ENCODE assay signal across 1 cellular context in the genomic region with DNA sequence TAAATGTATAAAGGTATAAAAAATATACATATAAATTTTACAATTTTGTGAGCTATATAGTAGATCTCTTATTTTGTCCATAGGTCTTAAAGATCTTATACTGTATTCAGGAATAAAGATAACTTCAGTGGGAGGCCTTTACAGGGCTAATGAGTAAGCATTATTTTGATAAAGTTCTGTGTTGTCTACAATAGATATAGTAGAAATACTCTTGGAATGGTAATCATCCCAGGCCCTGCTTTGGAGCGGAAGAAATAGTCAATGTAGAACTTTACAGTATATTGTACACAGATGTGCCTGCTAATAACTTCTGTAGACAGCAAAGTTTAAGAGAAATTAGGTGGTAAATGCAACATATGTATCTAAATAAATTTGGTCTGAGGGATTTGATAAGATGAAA.
TF ChIP-seq lines count a peak whose summit lies in the region.

No MANE protein-coding gene starts in this region.

TF ChIP-seq in K562, 482 proteins besides CTCF, POLR2A, EP300 and RAD21:
- TF ChIP-seq, protein P1, sequence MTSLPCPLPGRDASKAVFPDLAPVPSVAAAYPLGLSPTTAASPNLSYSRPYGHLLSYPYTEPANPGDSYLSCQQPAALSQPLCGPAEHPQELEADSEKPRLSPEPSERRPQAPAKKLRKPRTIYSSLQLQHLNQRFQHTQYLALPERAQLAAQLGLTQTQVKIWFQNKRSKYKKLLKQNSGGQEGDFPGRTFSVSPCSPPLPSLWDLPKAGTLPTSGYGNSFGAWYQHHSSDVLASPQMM (CRISPR knock-in tag; IDR thresholded peaks at IDR 0.05), result no peak
- TF ChIP-seq NFE2 (IDR thresholded peaks at IDR 0.05; ENCODE audit: low read depth) (peak; percentile 49), MAFG (tag; conservative IDR thresholded peaks at IDR 0.05) (peak; percentile 43; the same call in 1 of the 2 replicates), C11orf30 (IDR thresholded peaks at IDR 0.05; ENCODE audit: low read depth) (peak; percentile 49), LEF1 (IDR thresholded peaks at IDR 0.05) (no peak), CCAR2 (IDR thresholded peaks at IDR 0.05; ENCODE audit: low read depth, low read length) (no peak), EWSR1 (IDR thresholded peaks at IDR 0.05; ENCODE audit: borderline replicate concordance, low read depth, partially characterized antibody) (no peak), JUN (IDR thresholded peaks at IDR 0.05; ENCODE audit: borderline replicate concordance, low read depth, low read length) (no peak), JUN (CRISPR knock-in tag; IDR thresholded peaks at IDR 0.05; ENCODE audit: borderline replicate concordance) (no peak), TCF3 (CRISPR knock-in tag; IDR thresholded peaks at IDR 0.05) (no peak), ZBTB40 (IDR thresholded peaks at IDR 0.05) (peak; percentile 74), ZBTB40 (CRISPR knock-in tag; IDR thresholded peaks at IDR 0.05) (no peak)
- TF ChIP-seq, protein P2, sequence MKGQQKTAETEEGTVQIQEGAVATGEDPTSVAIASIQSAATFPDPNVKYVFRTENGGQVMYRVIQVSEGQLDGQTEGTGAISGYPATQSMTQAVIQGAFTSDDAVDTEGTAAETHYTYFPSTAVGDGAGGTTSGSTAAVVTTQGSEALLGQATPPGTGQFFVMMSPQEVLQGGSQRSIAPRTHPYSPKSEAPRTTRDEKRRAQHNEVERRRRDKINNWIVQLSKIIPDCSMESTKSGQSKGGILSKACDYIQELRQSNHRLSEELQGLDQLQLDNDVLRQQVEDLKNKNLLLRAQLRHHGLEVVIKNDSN (CRISPR knock-in tag; IDR thresholded peaks at IDR 0.05), result no peak
